In genomic region chr5:112978836-112979235, GRCh38 we compare ENCODE assay signal across 10 cellular contexts. TPM values are rescaled to one million over a fixed set of nuclear protein-coding genes. Genes with fewer than 3 reads are reported as not detected.
DNase-seq lines count a peak whose midpoint lies in the region; ATAC-seq and TF ChIP-seq lines count a peak whose summit lies in the region.
"Had no signal": no experiment of that assay in that cellular context is flagged by ENCODE, and none has a peak within 500 bp of the region (broad histone marks: within the 10 kb centered on the region; RNA-seq: fewer than 3 reads in every experiment).

No MANE protein-coding gene starts in this region.

- ATAC-seq in HG02852 (IDR thresholded peaks at IDR 0.05; ENCODE audit: unreplicated experiment): no peak

- CTCF ChIA-PET in Caco-2 (lab: Charles Lee): no interaction called here

- no CpG with 5 or more reads among the region's 2 CpGs for WGBS in mesenchymal stem cell

- no peaks in the 10 kb centered on the region for H3K27me3 Mint-ChIP-seq in Caco-2 (ENCODE audit: insufficient read depth, unreplicated experiment)
- no peaks in the 10 kb centered on the region for H3K27me3 Mint-ChIP-seq in activated T-helper 1 cell treated with anti-CD3 and anti-CD28 coated beads, Interleukin-12 subunit alpha, Interleukin-12 subunit beta, Interleukin-2, Interleukin-4 antibody, amounts not matched to agents 30 ng/mL and 10 ng/mL and 1 ng/mL, durations not matched to agents 14 hours and 24 hours and 36 hours (ENCODE audit: insufficient read depth)

- H3K4me2 ChIP-seq in mesenchymal stem cell (ENCODE audit: low read length, poor library complexity, severe bottlenecking): no peak overlapping the region

- H3K27ac Mint-ChIP-seq in Caco-2 (ENCODE audit: unreplicated experiment): no peak overlapping the region
- H3K27ac Mint-ChIP-seq in activated T-helper 1 cell treated with anti-CD3 and anti-CD28 coated beads, Interleukin-12 subunit alpha, Interleukin-12 subunit beta, Interleukin-2, Interleukin-4 antibody, amounts not matched to agents 30 ng/mL and 10 ng/mL and 1 ng/mL, durations not matched to agents 14 hours and 24 hours and 36 hours: no peak overlapping the region

- H4K8ac ChIP-seq in mesenchymal stem cell (ENCODE audit: low read length): no peak overlapping the region

- H3K27ac ChIP-seq in HL-60 (replicated peaks) (no peak overlapping the region), mesenchymal stem cell (ENCODE audit: low read length, poor library complexity, severe bottlenecking) (no peak overlapping the region)

- POLR2A ChIA-PET in Caco-2 (lab: Charles Lee): interaction anchor here (1.0 kb wide), 1 partner anchor 118 kb away, joined by 3 read pairs; the partner anchor contains the start of gene SRP19

- intact Hi-C loops in Caco-2 (cut with micrococcal nuclease; ENCODE audit: unreplicated experiment): no loop called here
- intact Hi-C loops in activated T-helper 1 cell treated with anti-CD3 and anti-CD28 coated beads, Interleukin-12 subunit alpha, Interleukin-12 subunit beta, Interleukin-2, Interleukin-4 antibody, amounts not matched to agents 30 ng/mL and 10 ng/mL and 1 ng/mL, durations not matched to agents 14 hours and 24 hours and 36 hours (cut with micrococcal nuclease): loop anchor here (5.0 kb wide), 2 partner anchors 313 to 817 kb away; no protein-coding TSS in a partner anchor

- BruUV-seq in Caco-2 (replicated peaks; lab: Mats Ljungman, UMichigan): no TSS peak

- H2AFZ ChIP-seq in mesenchymal stem cell (ENCODE audit: low read depth, low read length): no peak overlapping the region

- H2BK5ac ChIP-seq in mesenchymal stem cell (ENCODE audit: low read depth, low read length, poor library complexity, severe bottlenecking): no peak overlapping the region

- TF ChIP-seq CTCF in Caco-2 (IDR thresholded peaks at IDR 0.05; ENCODE audit: insufficient read depth in 1 of 2, low read depth in 1 of 2, low read length in 1 of 2, severe bottlenecking in 1 of 2, unreplicated experiment in 1 of 2) (no peak), HL-60 (IDR thresholded peaks at IDR 0.05; ENCODE audit: insufficient read depth, low read length) (no peak)

- no peak overlapping the region for H3K4ac ChIP-seq in mesenchymal stem cell (ENCODE audit: low read depth in 1 of 2, low read length in 2 of 2)

- H3K4me3 ChIP-seq in Caco-2 (ENCODE audit: low read depth, low read length) (no peak overlapping the region), HL-60 (replicated peaks; ENCODE audit: insufficient read depth, low read length) (0 out of 2 replicates have a peak overlapping the region, but pooled peaks have one; percentile 12), mesenchymal stem cell (ENCODE audit: insufficient read depth in 1 of 2, low read depth in 1 of 2, low read length in 2 of 2) (peak overlapping the region in 1 of 2 experiments; percentile 96)

- no peak overlapping the region for H2AK5ac ChIP-seq in mesenchymal stem cell (ENCODE audit: low read length, severe bottlenecking)

- no peaks in the 10 kb centered on the region for H3K79me1 ChIP-seq in mesenchymal stem cell (replicated peaks; ENCODE audit: low read length, poor library complexity, severe bottlenecking)

- H3K9ac ChIP-seq in mesenchymal stem cell (ENCODE audit: low read length): peak overlapping the region; percentile 95

- H3K14ac ChIP-seq in mesenchymal stem cell (ENCODE audit: low read length in 2 of 2): no peak overlapping the region

- H3K4me3 Mint-ChIP-seq in Caco-2 (ENCODE audit: unreplicated experiment): peak overlapping the region; percentile 98
- peak overlapping the region; percentile 93 for H3K4me3 Mint-ChIP-seq in activated T-helper 1 cell treated with anti-CD3 and anti-CD28 coated beads, Interleukin-12 subunit alpha, Interleukin-12 subunit beta, Interleukin-2, Interleukin-4 antibody, amounts not matched to agents 30 ng/mL and 10 ng/mL and 1 ng/mL, durations not matched to agents 14 hours and 24 hours and 36 hours

- H2BK15ac ChIP-seq in mesenchymal stem cell (ENCODE audit: low read depth, poor library complexity, severe bottlenecking): no peak overlapping the region

- no peaks in the 10 kb centered on the region for H3K9me3 Mint-ChIP-seq in Caco-2 (ENCODE audit: unreplicated experiment)
- no peaks in the 10 kb centered on the region for H3K9me3 Mint-ChIP-seq in activated T-helper 1 cell treated with anti-CD3 and anti-CD28 coated beads, Interleukin-12 subunit alpha, Interleukin-12 subunit beta, Interleukin-2, Interleukin-4 antibody, amounts not matched to agents 30 ng/mL and 10 ng/mL and 1 ng/mL, durations not matched to agents 14 hours and 24 hours and 36 hours

- H3K4me1 Mint-ChIP-seq in Caco-2 (ENCODE audit: low read depth, unreplicated experiment): peaks cover 37% of the 10 kb centered on the region
- H3K4me1 Mint-ChIP-seq in activated T-helper 1 cell treated with anti-CD3 and anti-CD28 coated beads, Interleukin-12 subunit alpha, Interleukin-12 subunit beta, Interleukin-2, Interleukin-4 antibody, amounts not matched to agents 30 ng/mL and 10 ng/mL and 1 ng/mL, durations not matched to agents 14 hours and 24 hours and 36 hours (ENCODE audit: low read depth): peaks cover 48% of the 10 kb centered on the region

- H3K4me1 ChIP-seq in Caco-2 (peaks cover 29% of the 10 kb centered on the region), mesenchymal stem cell (ENCODE audit: control insufficient read depth, insufficient read depth, low read depth, low read length) (peaks cover 2% of the 10 kb centered on the region)

- H4K91ac ChIP-seq in mesenchymal stem cell (ENCODE audit: low read length): no peak overlapping the region

- no peak overlapping the region for H3K18ac ChIP-seq in mesenchymal stem cell (ENCODE audit: low read depth in 1 of 2, low read length in 2 of 2)

- peaks cover 52% of the 10 kb centered on the region for H3K36me3 Mint-ChIP-seq in Caco-2 (ENCODE audit: insufficient read depth, unreplicated experiment)
- H3K36me3 Mint-ChIP-seq in activated T-helper 1 cell treated with anti-CD3 and anti-CD28 coated beads, Interleukin-12 subunit alpha, Interleukin-12 subunit beta, Interleukin-2, Interleukin-4 antibody, amounts not matched to agents 30 ng/mL and 10 ng/mL and 1 ng/mL, durations not matched to agents 14 hours and 24 hours and 36 hours (ENCODE audit: low read depth): peaks cover 11% of the 10 kb centered on the region

- DNase-seq in Caco-2 (no peak), HL-60 (ENCODE audit: low read depth in 1 of 2, low spot score in 1 of 2) (no peak), mesenchymal stem cell (no peak), hippocampal formation (lab: John Stamatoyannopoulos, UW) (no peak), hepatic stellate cell (ENCODE audit: low spot score) (no peak)
- no peak for DNase-seq in activated T-helper 1 cell treated with anti-CD3 and anti-CD28 coated beads, Interleukin-12 subunit alpha, Interleukin-12 subunit beta, Interleukin-2, Interleukin-4 antibody, amounts not matched to agents 30 ng/mL and 10 ng/mL and 1 ng/mL, durations not matched to agents 14 hours and 24 hours and 36 hours (ENCODE audit: low spot score)
- DNase-seq in activated CD4-positive, alpha-beta T cell treated with anti-CD3 and anti-CD28 coated beads for 48 hours: no peak
- DNase-seq: activated CD8-positive, alpha-beta memory T cell treated with anti-CD3 and anti-CD28 coated beads, Interleukin-2, amount 50 U/mL, for 4 hours; posterior cingulate gyrus had no signal

- H3K27me3 ChIP-seq in Caco-2 (replicated peaks; ENCODE audit: control insufficient read depth, insufficient read depth, low read length) (no peaks in the 10 kb centered on the region), HL-60 (ENCODE audit: insufficient read depth, poor library complexity, severe bottlenecking) (no peaks in the 10 kb centered on the region), mesenchymal stem cell (ENCODE audit: control insufficient read depth in 1 of 2, insufficient read depth in 1 of 2, low read length in 2 of 2) (no peaks in the 10 kb centered on the region)

- no peak overlapping the region for H2BK12ac ChIP-seq in mesenchymal stem cell (ENCODE audit: low read length in 2 of 2)

- H3K23ac ChIP-seq in mesenchymal stem cell (ENCODE audit: low read length in 2 of 2): no peak overlapping the region

- H3K36me3 ChIP-seq in Caco-2 (ENCODE audit: control insufficient read depth, insufficient read depth, low read length) (no peaks in the 10 kb centered on the region), mesenchymal stem cell (ENCODE audit: control insufficient read depth in 1 of 2, insufficient read depth in 2 of 2, low read depth in 1 of 2, low read length in 2 of 2) (peaks cover 4 to 22% of the 10 kb centered on the region in 2 experiments)

- H3K9me3 ChIP-seq in Caco-2 (no peaks in the 10 kb centered on the region), mesenchymal stem cell (ENCODE audit: control insufficient read depth, low read length) (no peaks in the 10 kb centered on the region)

- no peak overlapping the region for H2BK120ac ChIP-seq in mesenchymal stem cell (ENCODE audit: low read depth, low read length)

RNA-seq across cellular contexts. Expression of gene DCP2, which starts 2.2 kb away (rescaled TPM):
- total RNA-seq in Caco-2 (2022): 146 and 149 TPM in 2 replicates
- total RNA-seq in activated T-helper 1 cell treated with anti-CD3 and anti-CD28 coated beads, Interleukin-12 subunit alpha, Interleukin-12 subunit beta, Interleukin-2, Interleukin-4 antibody, amounts not matched to agents 30 ng/mL and 10 ng/mL and 1 ng/mL, durations not matched to agents 14 hours and 24 hours and 36 hours: 78.9 and 82.5 TPM in 2 replicates
- 10.1 TPM for polyA plus RNA-seq in mesenchymal stem cell (2013, experiment 1 of 2)
- 11.1 TPM for polyA plus RNA-seq in mesenchymal stem cell (2013, experiment 2 of 2)

RNA-seq across cellular contexts. Expression of gene REEP5, which starts 56.8 kb away (rescaled TPM):
- 88.2 and 99.3 TPM in 2 replicates for total RNA-seq in Caco-2 (2022)
- total RNA-seq in activated T-helper 1 cell treated with anti-CD3 and anti-CD28 coated beads, Interleukin-12 subunit alpha, Interleukin-12 subunit beta, Interleukin-2, Interleukin-4 antibody, amounts not matched to agents 30 ng/mL and 10 ng/mL and 1 ng/mL, durations not matched to agents 14 hours and 24 hours and 36 hours: 77.5 and 77.9 TPM in 2 replicates
- 80.8 TPM for polyA plus RNA-seq in mesenchymal stem cell (2013, experiment 1 of 2)
- polyA plus RNA-seq in mesenchymal stem cell (2013, experiment 2 of 2): 89.2 TPM
